ENCODE assay signal across 1 cellular context in genomic region chr15:71649894-71650293, GRCh38.
TF ChIP-seq lines count a peak whose summit lies in the region.

No MANE protein-coding gene starts in this region.

TF ChIP-seq in H1, 55 proteins besides CTCF, POLR2A, EP300 and RAD21 (continued from another document):
- TF ChIP-seq CHD7 (IDR thresholded peaks at IDR 0.05; ENCODE audit: insufficient replicate concordance, low read length) (no peak), KDM1A (IDR thresholded peaks at IDR 0.05; ENCODE audit: borderline replicate concordance, low read length) (no peak), BACH1 (IDR thresholded peaks at IDR 0.05; ENCODE audit: low read length) (no peak), JUND (IDR thresholded peaks at IDR 0.05; ENCODE audit: low read length) (no peak), SIRT6 (IDR thresholded peaks at IDR 0.05; ENCODE audit: low read length) (no peak), HDAC2 (IDR thresholded peaks at IDR 0.05; ENCODE audit: borderline replicate concordance in 1 of 2, low read depth in 2 of 2, low read length in 2 of 2) (no peak), CHD2 (IDR thresholded peaks at IDR 0.05; ENCODE audit: low read length) (no peak), CEBPB (IDR thresholded peaks at IDR 0.05; ENCODE audit: low read depth, low read length) (no peak), POLR2AphosphoS5 (IDR thresholded peaks at IDR 0.05; ENCODE audit: low read depth, low read length) (no peak), JUN (IDR thresholded peaks at IDR 0.05; ENCODE audit: low read depth, low read length) (no peak), SP4 (IDR thresholded peaks at IDR 0.05; ENCODE audit: low read length) (no peak)
- TF ChIP-seq, protein P1, sequence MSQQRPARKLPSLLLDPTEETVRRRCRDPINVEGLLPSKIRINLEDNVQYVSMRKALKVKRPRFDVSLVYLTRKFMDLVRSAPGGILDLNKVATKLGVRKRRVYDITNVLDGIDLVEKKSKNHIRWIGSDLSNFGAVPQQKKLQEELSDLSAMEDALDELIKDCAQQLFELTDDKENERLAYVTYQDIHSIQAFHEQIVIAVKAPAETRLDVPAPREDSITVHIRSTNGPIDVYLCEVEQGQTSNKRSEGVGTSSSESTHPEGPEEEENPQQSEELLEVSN (IDR thresholded peaks at IDR 0.05), result no peak
TF ChIP-seq in H1: peak in this region for 0.
